ENCODE assay signal across 1 cellular context in the genomic region with DNA sequence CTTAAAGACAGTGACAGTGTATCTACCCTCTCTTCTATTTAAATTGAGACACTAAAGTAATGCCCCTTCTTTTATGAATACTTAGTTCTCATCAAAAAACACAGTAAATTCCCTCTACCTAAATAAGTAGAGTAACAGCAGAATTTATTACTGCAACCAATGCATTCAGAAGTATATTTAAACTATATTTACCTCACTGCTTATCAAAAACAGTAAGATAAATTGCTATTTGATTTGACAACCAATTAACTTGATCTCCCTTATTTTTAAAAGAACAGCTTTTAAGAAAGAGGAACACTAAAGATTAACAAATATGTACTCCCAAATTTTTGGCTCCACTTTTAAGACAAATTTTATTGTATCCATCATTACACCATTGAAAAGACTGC.
TF ChIP-seq lines count a peak whose summit lies in the region.

No MANE protein-coding gene starts in this region.

TF ChIP-seq in HEK293, 187 proteins besides CTCF, POLR2A, EP300 and RAD21 (continued from another document):
- TF ChIP-seq, protein P1, sequence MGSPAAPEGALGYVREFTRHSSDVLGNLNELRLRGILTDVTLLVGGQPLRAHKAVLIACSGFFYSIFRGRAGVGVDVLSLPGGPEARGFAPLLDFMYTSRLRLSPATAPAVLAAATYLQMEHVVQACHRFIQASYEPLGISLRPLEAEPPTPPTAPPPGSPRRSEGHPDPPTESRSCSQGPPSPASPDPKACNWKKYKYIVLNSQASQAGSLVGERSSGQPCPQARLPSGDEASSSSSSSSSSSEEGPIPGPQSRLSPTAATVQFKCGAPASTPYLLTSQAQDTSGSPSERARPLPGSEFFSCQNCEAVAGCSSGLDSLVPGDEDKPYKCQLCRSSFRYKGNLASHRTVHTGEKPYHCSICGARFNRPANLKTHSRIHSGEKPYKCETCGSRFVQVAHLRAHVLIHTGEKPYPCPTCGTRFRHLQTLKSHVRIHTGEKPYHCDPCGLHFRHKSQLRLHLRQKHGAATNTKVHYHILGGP (tag by site-specific recombination; IDR thresholded peaks at IDR 0.05): no peak
- TF ChIP-seq GLI2 (tag by site-specific recombination; IDR thresholded peaks at IDR 0.05; ENCODE audit: borderline replicate concordance, low read depth): peak; percentile 38; the same call in 1 of the 2 replicates
- peak; percentile 10; the same call in 1 of the 2 replicates for TF ChIP-seq OVOL3 (tag by site-specific recombination; IDR thresholded peaks at IDR 0.05)
- TF ChIP-seq ZNF843 (tag by site-specific recombination; IDR thresholded peaks at IDR 0.05): peak; percentile 81; the same call in 1 of the 2 replicates
- TF ChIP-seq OSR2 (tag by site-specific recombination; IDR thresholded peaks at IDR 0.05): peak; percentile 58; the same call in 1 of the 2 replicates
- peak; percentile 71; the same call in 1 of the 2 replicates for TF ChIP-seq ZNF366 (tag by site-specific recombination; conservative IDR thresholded peaks at IDR 0.05)
- peak; percentile 74; the same call in 1 of the 2 replicates for TF ChIP-seq GFI1B (tag by site-specific recombination; IDR thresholded peaks at IDR 0.05)
- TF ChIP-seq, protein P2, sequence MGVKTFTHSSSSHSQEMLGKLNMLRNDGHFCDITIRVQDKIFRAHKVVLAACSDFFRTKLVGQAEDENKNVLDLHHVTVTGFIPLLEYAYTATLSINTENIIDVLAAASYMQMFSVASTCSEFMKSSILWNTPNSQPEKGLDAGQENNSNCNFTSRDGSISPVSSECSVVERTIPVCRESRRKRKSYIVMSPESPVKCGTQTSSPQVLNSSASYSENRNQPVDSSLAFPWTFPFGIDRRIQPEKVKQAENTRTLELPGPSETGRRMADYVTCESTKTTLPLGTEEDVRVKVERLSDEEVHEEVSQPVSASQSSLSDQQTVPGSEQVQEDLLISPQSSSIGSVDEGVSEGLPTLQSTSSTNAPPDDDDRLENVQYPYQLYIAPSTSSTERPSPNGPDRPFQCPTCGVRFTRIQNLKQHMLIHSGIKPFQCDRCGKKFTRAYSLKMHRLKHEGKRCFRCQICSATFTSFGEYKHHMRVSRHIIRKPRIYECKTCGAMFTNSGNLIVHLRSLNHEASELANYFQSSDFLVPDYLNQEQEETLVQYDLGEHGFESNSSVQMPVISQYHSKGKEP (tag by site-specific recombination; IDR thresholded peaks at IDR 0.05): peak; percentile 64
TF ChIP-seq in HEK293: peak in this region for 10.
